ENCODE assay signal across 1 cellular context in genomic region chr12:3496964-3497363, GRCh38.
TF ChIP-seq lines count a peak whose summit lies in the region.

No MANE protein-coding gene starts in this region.

TF ChIP-seq in HCT116, 20 proteins besides CTCF, POLR2A, EP300 and RAD21 (continued from another document):
- TF ChIP-seq ZBTB33 (IDR thresholded peaks at IDR 0.05; ENCODE audit: extremely low read depth, insufficient replicate concordance, low read length): no peak
- no peak for TF ChIP-seq YY1 (IDR thresholded peaks at IDR 0.05; ENCODE audit: extremely low read depth, insufficient replicate concordance, low read depth, low read length)
- no peak for TF ChIP-seq JUND (IDR thresholded peaks at IDR 0.05)
- no peak for TF ChIP-seq EZH2phosphoT487 (IDR thresholded peaks at IDR 0.05; ENCODE audit: borderline replicate concordance)
- no peak for TF ChIP-seq EZH2 (IDR thresholded peaks at IDR 0.05)
- no peak for TF ChIP-seq ZFX (IDR thresholded peaks at IDR 0.05)
- TF ChIP-seq ELF1 (IDR thresholded peaks at IDR 0.05; ENCODE audit: borderline replicate concordance, low read depth): no peak
- no peak for TF ChIP-seq TCF7L2 (IDR thresholded peaks at IDR 0.05; ENCODE audit: borderline replicate concordance, extremely low read depth, insufficient read depth, insufficient read length)
TF ChIP-seq in HCT116: peak in this region for 0.
